ENCODE assay signal across 8 cellular contexts in the genomic region with DNA sequence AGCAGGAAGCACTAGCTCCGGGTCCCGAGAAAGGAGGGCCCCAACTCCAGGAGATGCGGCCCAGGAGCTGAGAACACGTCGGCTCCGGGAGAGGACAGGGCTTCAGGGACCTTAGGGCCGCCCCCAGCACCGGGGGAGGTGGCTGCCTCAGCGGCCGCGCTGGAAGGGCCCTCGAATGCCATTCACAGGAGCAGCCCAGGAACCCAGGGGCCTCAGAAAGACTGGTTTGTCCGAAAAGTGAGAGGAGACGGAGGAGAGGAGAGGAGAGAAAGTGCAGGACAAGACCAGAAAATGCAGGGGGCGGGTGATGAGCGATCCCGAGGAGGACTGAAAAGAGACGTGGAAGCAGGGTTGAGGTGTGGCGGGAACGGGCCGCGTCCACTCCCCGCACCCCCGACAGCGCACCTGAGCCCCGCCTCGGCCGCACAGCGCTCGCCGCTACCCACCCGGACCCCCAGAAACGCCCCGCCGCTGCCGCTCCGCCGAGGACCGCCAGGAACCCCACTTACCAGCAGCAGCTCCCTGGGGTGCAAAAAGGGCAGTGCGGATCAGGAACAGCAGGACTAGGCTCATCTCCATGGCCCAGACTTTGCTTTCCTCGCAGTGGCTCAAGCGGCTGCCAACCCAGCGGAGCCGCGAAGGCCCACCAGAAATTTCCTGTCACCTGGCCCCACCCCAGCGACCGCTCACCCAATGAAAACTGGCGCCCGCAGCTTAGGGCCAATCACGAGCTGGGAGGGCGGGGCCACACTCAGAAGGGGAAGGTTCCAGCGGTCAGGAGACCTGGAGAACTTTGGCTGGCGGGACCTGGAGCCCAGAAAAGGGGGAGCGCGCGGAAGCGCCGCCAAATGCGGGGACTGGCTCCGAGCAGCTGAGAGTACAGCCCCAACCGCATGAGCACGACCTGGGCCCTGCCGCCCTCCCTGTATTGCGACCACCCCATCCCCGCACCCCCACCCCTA. TPM values are rescaled to one million over a fixed set of nuclear protein-coding genes. Genes with fewer than 3 reads are reported as not detected.
A peak's percentile ranks its signal among the peaks of the same experiment; 100 is the strongest.
DNase-seq lines count a peak whose midpoint lies in the region; ATAC-seq and TF ChIP-seq lines count a peak whose summit lies in the region.

No MANE protein-coding gene starts in this region.

- no peak for TF ChIP-seq CTCF in AG09309 (IDR thresholded peaks at IDR 0.05; ENCODE audit: control insufficient read depth, insufficient read depth, low read depth, low read length, missing control alignments)
- TF ChIP-seq CTCF in epithelial cell of esophagus (IDR thresholded peaks at IDR 0.05; ENCODE audit: insufficient read depth, low read depth, low read length, missing control alignments), result no peak

- DNase-seq in AG09309 (ENCODE audit: low read depth), result peak; percentile 29
- peak; percentile 78 for DNase-seq in NK-92 treated with Interleukin-12 subunit alpha and Interleukin-12 subunit beta, amount 100 ng/mL, for 24 hours (lab: John Stamatoyannopoulos, UW)
- peak; percentile 80 for DNase-seq in activated T-cell treated with anti-CD3 and anti-CD28 coated beads for 1 hour (ENCODE audit: low read depth)
- DNase-seq in epithelial cell of esophagus (ENCODE audit: low read depth), result peak; percentile 91
- peak; percentile 93 for DNase-seq in mucosa of gallbladder (ENCODE audit: low spot score)
- peak; percentile 71 to 74 for DNase-seq in stimulated activated CD8-positive, alpha-beta memory T cell treated with anti-CD3 and anti-CD28 coated beads, Interleukin-4, amount 100 ng/mL, for 1 hour (ENCODE audit: low read depth in 2 of 2, low spot score in 1 of 2)

- ATAC-seq in GM18870 (IDR thresholded peaks at IDR 0.05; ENCODE audit: unreplicated experiment), result peak; percentile 48
- peak; percentile 77 for ATAC-seq in HG03108 (IDR thresholded peaks at IDR 0.05; ENCODE audit: unreplicated experiment)

- H3K4me3 ChIP-seq in AG09309 (ENCODE audit: control insufficient read depth, low read depth, low read length) (peak overlapping the region; percentile 87), epithelial cell of esophagus (ENCODE audit: low read length) (peak overlapping the region; percentile 82)

RNA-seq across cellular contexts. Expression of gene HLA-F, which starts 25.4 kb away (rescaled TPM):
- total RNA-seq in mucosa of gallbladder, result 87.3 TPM

Comparison
In these comparisons a context has a peak if more than half of its experiments do, and no peak if none do; other contexts are left out.
1. Peak in every context shown above with its lines: DNase-seq, ATAC-seq and H3K4me3 ChIP-seq.
2. DNase-seq: peak in every context shown above with its lines; median percentile 93 in mucosa of gallbladder; 91 in epithelial cell of esophagus; 80 in activated T-cell treated with anti-CD3 and anti-CD28 coated beads for 1 hour; 78 in NK-92 treated with Interleukin-12 subunit alpha and Interleukin-12 subunit beta, amount 100 ng/mL, for 24 hours; 72 in stimulated activated CD8-positive, alpha-beta memory T cell treated with anti-CD3 and anti-CD28 coated beads, Interleukin-4, amount 100 ng/mL, for 1 hour; 29 in AG09309.